1 cellular context compared by ENCODE assay signal in genomic region chr10:43404675-43405221, GRCh38.
TF ChIP-seq lines count a peak whose summit lies in the region.

No MANE protein-coding gene starts in this region.

TF ChIP-seq in H1, 55 proteins besides CTCF, POLR2A, EP300 and RAD21:
- TF ChIP-seq HDAC2 (IDR thresholded peaks at IDR 0.05; ENCODE audit: borderline replicate concordance in 1 of 2, low read depth in 2 of 2, low read length in 2 of 2) (no peak), JUN (IDR thresholded peaks at IDR 0.05; ENCODE audit: low read depth, low read length) (no peak), CHD1 (IDR thresholded peaks at IDR 0.05; ENCODE audit: low read depth, low read length) (no peak)
